Comparison of ENCODE assay signal across 2 cellular contexts in the genomic region with DNA sequence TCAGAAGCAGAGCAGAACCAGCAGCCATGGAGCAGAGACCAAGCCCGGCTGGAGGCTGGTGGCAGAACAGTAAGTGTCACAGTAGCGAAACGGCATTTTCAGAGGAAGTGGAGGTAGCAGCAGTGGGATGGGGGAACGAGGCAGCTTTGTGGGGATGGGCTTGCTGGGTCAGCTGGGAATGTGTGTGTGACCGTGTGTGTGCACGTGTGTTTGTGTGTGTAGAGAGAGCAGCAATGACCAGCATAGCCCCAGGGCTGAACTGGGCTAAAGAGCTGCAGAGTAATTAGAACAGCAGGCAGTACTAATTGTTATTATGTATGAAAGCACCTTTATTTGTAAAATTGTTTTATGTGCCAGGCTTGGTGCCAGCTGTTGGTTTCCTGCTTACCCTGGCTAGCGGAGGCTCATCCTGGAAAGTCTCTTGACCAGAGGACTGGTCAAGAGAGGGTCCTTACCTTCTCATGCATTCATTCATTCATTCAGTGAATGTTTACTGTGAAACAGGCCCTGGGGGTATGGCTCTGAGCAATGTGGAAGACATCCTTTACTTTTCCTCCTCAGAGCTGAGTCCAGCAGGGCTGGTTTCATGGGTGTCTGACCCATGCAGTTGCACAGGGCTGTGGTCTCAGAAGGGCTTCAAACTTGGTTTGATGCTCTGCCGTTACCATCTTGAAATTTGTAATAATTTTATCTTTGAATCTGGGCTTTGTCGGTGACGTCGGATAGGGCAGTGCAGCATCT.
TF ChIP-seq lines count a peak whose summit lies in the region.

No MANE protein-coding gene starts in this region.

TF ChIP-seq in GM23338, 12 proteins besides CTCF, POLR2A, EP300 and RAD21 (continued from another document):
- TF ChIP-seq POLR2AphosphoS5 (IDR thresholded peaks at IDR 0.05; ENCODE audit: low read depth) (no peak), STAT1 (IDR thresholded peaks at IDR 0.05; ENCODE audit: unreplicated experiment) (no peak), EZH2phosphoT487 (IDR thresholded peaks at IDR 0.05; ENCODE audit: unreplicated experiment) (no peak), ZNF331 (CRISPR knock-in tag; IDR thresholded peaks at IDR 0.05; ENCODE audit: low read depth) (0 out of 2 replicates have a peak, but pooled peaks have one; percentile 13), ZNF114 (CRISPR knock-in tag; IDR thresholded peaks at IDR 0.05) (no peak)

TF ChIP-seq in WTC11, 78 proteins besides CTCF, POLR2A, EP300 and RAD21 (continued from another document):
- TF ChIP-seq NR3C1 (CRISPR knock-in tag; conservative IDR thresholded peaks at IDR 0.05; ENCODE audit: low read depth), result no peak
- TF ChIP-seq ZSCAN18 (CRISPR knock-in tag; IDR thresholded peaks at IDR 0.05), result no peak
- TF ChIP-seq CBFB (CRISPR knock-in tag; IDR thresholded peaks at IDR 0.05; ENCODE audit: low read depth), result no peak
- TF ChIP-seq, protein P1, sequence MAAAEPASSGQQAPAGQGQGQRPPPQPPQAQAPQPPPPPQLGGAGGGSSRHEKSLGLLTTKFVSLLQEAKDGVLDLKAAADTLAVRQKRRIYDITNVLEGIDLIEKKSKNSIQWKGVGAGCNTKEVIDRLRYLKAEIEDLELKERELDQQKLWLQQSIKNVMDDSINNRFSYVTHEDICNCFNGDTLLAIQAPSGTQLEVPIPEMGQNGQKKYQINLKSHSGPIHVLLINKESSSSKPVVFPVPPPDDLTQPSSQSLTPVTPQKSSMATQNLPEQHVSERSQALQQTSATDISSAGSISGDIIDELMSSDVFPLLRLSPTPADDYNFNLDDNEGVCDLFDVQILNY (CRISPR knock-in tag; IDR thresholded peaks at IDR 0.05), result no peak
- TF ChIP-seq ZBTB21 (CRISPR knock-in tag; IDR thresholded peaks at IDR 0.05; ENCODE audit: borderline replicate concordance), result no peak
- TF ChIP-seq, protein P2, sequence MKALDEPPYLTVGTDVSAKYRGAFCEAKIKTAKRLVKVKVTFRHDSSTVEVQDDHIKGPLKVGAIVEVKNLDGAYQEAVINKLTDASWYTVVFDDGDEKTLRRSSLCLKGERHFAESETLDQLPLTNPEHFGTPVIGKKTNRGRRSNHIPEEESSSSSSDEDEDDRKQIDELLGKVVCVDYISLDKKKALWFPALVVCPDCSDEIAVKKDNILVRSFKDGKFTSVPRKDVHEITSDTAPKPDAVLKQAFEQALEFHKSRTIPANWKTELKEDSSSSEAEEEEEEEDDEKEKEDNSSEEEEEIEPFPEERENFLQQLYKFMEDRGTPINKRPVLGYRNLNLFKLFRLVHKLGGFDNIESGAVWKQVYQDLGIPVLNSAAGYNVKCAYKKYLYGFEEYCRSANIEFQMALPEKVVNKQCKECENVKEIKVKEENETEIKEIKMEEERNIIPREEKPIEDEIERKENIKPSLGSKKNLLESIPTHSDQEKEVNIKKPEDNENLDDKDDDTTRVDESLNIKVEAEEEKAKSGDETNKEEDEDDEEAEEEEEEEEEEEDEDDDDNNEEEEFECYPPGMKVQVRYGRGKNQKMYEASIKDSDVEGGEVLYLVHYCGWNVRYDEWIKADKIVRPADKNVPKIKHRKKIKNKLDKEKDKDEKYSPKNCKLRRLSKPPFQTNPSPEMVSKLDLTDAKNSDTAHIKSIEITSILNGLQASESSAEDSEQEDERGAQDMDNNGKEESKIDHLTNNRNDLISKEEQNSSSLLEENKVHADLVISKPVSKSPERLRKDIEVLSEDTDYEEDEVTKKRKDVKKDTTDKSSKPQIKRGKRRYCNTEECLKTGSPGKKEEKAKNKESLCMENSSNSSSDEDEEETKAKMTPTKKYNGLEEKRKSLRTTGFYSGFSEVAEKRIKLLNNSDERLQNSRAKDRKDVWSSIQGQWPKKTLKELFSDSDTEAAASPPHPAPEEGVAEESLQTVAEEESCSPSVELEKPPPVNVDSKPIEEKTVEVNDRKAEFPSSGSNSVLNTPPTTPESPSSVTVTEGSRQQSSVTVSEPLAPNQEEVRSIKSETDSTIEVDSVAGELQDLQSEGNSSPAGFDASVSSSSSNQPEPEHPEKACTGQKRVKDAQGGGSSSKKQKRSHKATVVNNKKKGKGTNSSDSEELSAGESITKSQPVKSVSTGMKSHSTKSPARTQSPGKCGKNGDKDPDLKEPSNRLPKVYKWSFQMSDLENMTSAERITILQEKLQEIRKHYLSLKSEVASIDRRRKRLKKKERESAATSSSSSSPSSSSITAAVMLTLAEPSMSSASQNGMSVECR (CRISPR knock-in tag; IDR thresholded peaks at IDR 0.05; ENCODE audit: borderline replicate concordance), result no peak
- no peak for TF ChIP-seq NFYB (CRISPR knock-in tag; conservative IDR thresholded peaks at IDR 0.05; ENCODE audit: low read depth)
- TF ChIP-seq TP53 (CRISPR knock-in tag; IDR thresholded peaks at IDR 0.05), result no peak
- TF ChIP-seq, protein P3, sequence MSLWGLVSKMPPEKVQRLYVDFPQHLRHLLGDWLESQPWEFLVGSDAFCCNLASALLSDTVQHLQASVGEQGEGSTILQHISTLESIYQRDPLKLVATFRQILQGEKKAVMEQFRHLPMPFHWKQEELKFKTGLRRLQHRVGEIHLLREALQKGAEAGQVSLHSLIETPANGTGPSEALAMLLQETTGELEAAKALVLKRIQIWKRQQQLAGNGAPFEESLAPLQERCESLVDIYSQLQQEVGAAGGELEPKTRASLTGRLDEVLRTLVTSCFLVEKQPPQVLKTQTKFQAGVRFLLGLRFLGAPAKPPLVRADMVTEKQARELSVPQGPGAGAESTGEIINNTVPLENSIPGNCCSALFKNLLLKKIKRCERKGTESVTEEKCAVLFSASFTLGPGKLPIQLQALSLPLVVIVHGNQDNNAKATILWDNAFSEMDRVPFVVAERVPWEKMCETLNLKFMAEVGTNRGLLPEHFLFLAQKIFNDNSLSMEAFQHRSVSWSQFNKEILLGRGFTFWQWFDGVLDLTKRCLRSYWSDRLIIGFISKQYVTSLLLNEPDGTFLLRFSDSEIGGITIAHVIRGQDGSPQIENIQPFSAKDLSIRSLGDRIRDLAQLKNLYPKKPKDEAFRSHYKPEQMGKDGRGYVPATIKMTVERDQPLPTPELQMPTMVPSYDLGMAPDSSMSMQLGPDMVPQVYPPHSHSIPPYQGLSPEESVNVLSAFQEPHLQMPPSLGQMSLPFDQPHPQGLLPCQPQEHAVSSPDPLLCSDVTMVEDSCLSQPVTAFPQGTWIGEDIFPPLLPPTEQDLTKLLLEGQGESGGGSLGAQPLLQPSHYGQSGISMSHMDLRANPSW (CRISPR knock-in tag; conservative IDR thresholded peaks at IDR 0.05; ENCODE audit: low read depth), result no peak
- TF ChIP-seq, protein P4, sequence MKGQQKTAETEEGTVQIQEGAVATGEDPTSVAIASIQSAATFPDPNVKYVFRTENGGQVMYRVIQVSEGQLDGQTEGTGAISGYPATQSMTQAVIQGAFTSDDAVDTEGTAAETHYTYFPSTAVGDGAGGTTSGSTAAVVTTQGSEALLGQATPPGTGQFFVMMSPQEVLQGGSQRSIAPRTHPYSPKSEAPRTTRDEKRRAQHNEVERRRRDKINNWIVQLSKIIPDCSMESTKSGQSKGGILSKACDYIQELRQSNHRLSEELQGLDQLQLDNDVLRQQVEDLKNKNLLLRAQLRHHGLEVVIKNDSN (CRISPR knock-in tag; IDR thresholded peaks at IDR 0.05), result no peak
TF ChIP-seq in WTC11: peak in this region for 0.
